In genomic region chr1:161524742-161525250, GRCh38 we compare ENCODE assay signal across 10 cellular contexts. TPM values are rescaled to one million over a fixed set of nuclear protein-coding genes. Genes with fewer than 3 reads are reported as not detected.
DNase-seq lines count a peak whose midpoint lies in the region; ATAC-seq and TF ChIP-seq lines count a peak whose summit lies in the region.
"Not testable (repeated sequence)": the region's sequence is repeated elsewhere in the genome, so short reads cannot be mapped to it uniquely, and the experiment has no call there.
"Had no signal": no experiment of that assay in that cellular context is flagged by ENCODE, and none has a peak within 500 bp of the region (broad histone marks: within the 10 kb centered on the region; RNA-seq: fewer than 3 reads in every experiment).

No MANE protein-coding gene starts in this region.

- not testable (repeated sequence) for H3K27ac ChIP-seq in HUES6 (ENCODE audit: low read depth, low read length)
- H3K27ac ChIP-seq in coronary artery (peak overlapping the region; percentile 50 to 69), ovary (peak overlapping the region; percentile 38 to 59), transverse colon (peak overlapping the region in 2 of 4 donors; percentile 65 to 67)

- whole genome bisulfite sequencing in ovary, 3 donors, result 2 to 17% (median 4%) methylated on average over 15 to 40 of the region's 53 CpGs
- WGBS in transverse colon (ENCODE audit: low coverage in 1 of 2), 2 donors, result 18% methylated on average over 32 of the region's 53 CpGs; no CpG with 5 or more reads in 1 of the 2 donors

- DNase-seq in GM12865 (ENCODE audit: low read depth); coronary artery (ENCODE audit: low spot score); transverse colon: not testable (repeated sequence)
- peak; percentile 73 for DNase-seq in activated CD8-positive, alpha-beta memory T cell treated with anti-CD3 and anti-CD28 coated beads for 24 hours
- DNase-seq in ovary, result peak in 2 of 5 donors; percentile 45 to 55

- TF ChIP-seq POLR2A in ovary (IDR thresholded peaks at IDR 0.05); transverse colon (IDR thresholded peaks at IDR 0.05): not testable (repeated sequence)

- not testable (repeated sequence) for H3K9me3 ChIP-seq in HUES6 (ENCODE audit: control insufficient read depth, insufficient read depth, low read depth, low read length); iPS-15b (ENCODE audit: control insufficient read depth, insufficient read depth, low read length); ovary; transverse colon

- not testable (repeated sequence) for TF ChIP-seq CTCF in GM12865 (IDR thresholded peaks at IDR 0.05; ENCODE audit: insufficient read depth, low read depth, low read length, missing control alignments); coronary artery (IDR thresholded peaks at IDR 0.05); ovary (IDR thresholded peaks at IDR 0.05); transverse colon (IDR thresholded peaks at IDR 0.05)

- H3K4me1 ChIP-seq in HUES6 (ENCODE audit: control insufficient read depth, insufficient read depth, low read length); iPS-15b (ENCODE audit: control insufficient read depth, insufficient read depth, low read length); ovary (ENCODE audit: insufficient read depth); transverse colon: not testable (repeated sequence)

- H3K36me3 ChIP-seq in HUES6 (ENCODE audit: control insufficient read depth, insufficient read depth, low read length); iPS-15b (ENCODE audit: control insufficient read depth, insufficient read depth, low read length); ovary; transverse colon: not testable (repeated sequence)

- intact Hi-C loops in ovary (cut with DNase I), result loop anchor here in 1 of 4 donors (10.0 kb wide), 1 partner anchor 120 kb away; no protein-coding TSS in a partner anchor
- intact Hi-C loops in transverse colon (cut with DNase I; ENCODE audit: low total_unique reads), result not testable (repeated sequence)

- not testable (repeated sequence) for H3K9ac ChIP-seq in HUES6 (ENCODE audit: low read length); iPS-15b (ENCODE audit: low read depth, low read length)

- H3K27me3 ChIP-seq in HUES6 (ENCODE audit: control insufficient read depth, insufficient read depth, low read length) (peaks cover 48% of the 10 kb centered on the region), iPS-15b (ENCODE audit: control insufficient read depth, insufficient read depth, low read length) (peaks cover 39% of the 10 kb centered on the region)
- H3K27me3 ChIP-seq in ovary, transverse colon: not testable (repeated sequence)

- TF ChIP-seq EP300 in ovary (IDR thresholded peaks at IDR 0.05); transverse colon (IDR thresholded peaks at IDR 0.05; ENCODE audit: low read depth): not testable (repeated sequence)

- in situ Hi-C loops in transverse colon (cut with MboI; ENCODE audit: low pct_ligation_motif_present in 1 of 4, low pct_unique_long_range_greater_than_20kb in 1 of 4, low sequenced_read_pairs in 3 of 4), result not testable (repeated sequence)

- peak; percentile 16 for ATAC-seq in GM21825 (IDR thresholded peaks at IDR 0.05; ENCODE audit: unreplicated experiment)

- peak overlapping the region; percentile 57 for H3K4me3 ChIP-seq in GM12865 (ENCODE audit: low read depth, low read length)
- peak overlapping the region; percentile 67 for H3K4me3 ChIP-seq in HUES6 (ENCODE audit: low read depth, low read length)
- H3K4me3 ChIP-seq in coronary artery, result peak overlapping the region; percentile 85
- peak overlapping the region; percentile 41 for H3K4me3 ChIP-seq in iPS-15b (ENCODE audit: low read depth, low read length)
- peak overlapping the region; percentile 43 for H3K4me3 ChIP-seq in ovary
- peak overlapping the region in 3 of 4 donors; percentile 54 to 67 (median 66) for H3K4me3 ChIP-seq in transverse colon

RNA-seq across cellular contexts. Expression of gene HSPA6, which starts 0.5 kb away (rescaled TPM):
- 1 to 10 TPM; 1.2 to 7.9 (median 2.7) TPM for total RNA-seq in ovary
- 1 to 10 TPM in 1 of 2 donors, under 1 TPM in 1; 0.87 to 1.4 TPM for polyA plus RNA-seq in ovary
- total RNA-seq in transverse colon, result 1 to 10 TPM in 2 of 4 donors, under 1 TPM in 1, not detected in 1; 0.82 to 2.2 (median 1.6) TPM

RNA-seq across cellular contexts. Expression of gene FCGR2A, which starts 19.5 kb away (rescaled TPM):
- total RNA-seq in ovary (10 to 100 TPM; 11.2 to 28.2 (median 15.1) TPM), transverse colon (10 to 100 TPM; 10.7 to 37.8 (median 17.8) TPM)
- polyA plus RNA-seq in ovary, result 10 to 100 TPM in 1 of 2 donors, 1 to 10 TPM in 1; 6.9 to 74.0 TPM
- total RNA-seq: Daoy had no signal

RNA-seq across cellular contexts. Expression of gene FCGR3A, which starts 24.8 kb away (rescaled TPM):
- total RNA-seq in ovary (10 to 100 TPM in 1 of 7 donors, 1 to 10 TPM in 6; 4.7 to 24.2 (median 6.6) TPM), transverse colon (10 to 100 TPM in 1 of 4 donors, 1 to 10 TPM in 2, under 1 TPM in 1; 0.75 to 21.7 (median 5.3) TPM)
- polyA plus RNA-seq in ovary, result 10 to 100 TPM in 1 of 2 donors, 1 to 10 TPM in 1; 7.7 to 44.3 TPM
- total RNA-seq: Daoy, RPMI7951 had no signal
